15 cellular contexts compared by ENCODE assay signal in genomic region chr2:177606636-177607035, GRCh38.
DNase-seq lines count a peak whose midpoint lies in the region; ATAC-seq and TF ChIP-seq lines count a peak whose summit lies in the region.
"Had no signal": no experiment of that assay in that cellular context is flagged by ENCODE, and none has a peak within 500 bp of the region (broad histone marks: within the 10 kb centered on the region; RNA-seq: fewer than 3 reads in every experiment).

No MANE protein-coding gene starts in this region.

- H3K27ac Mint-ChIP-seq in activated CD4-positive, alpha-beta memory T cell treated with anti-CD3 and anti-CD28 coated beads, Interleukin-2, amount 10 ng/mL, durations not matched to agents 7 days and 5 days: no peak overlapping the region
- no peak overlapping the region for H3K27ac Mint-ChIP-seq in CD4-positive, alpha-beta T cell
- H3K27ac Mint-ChIP-seq: CD4-positive, CD25-positive, alpha-beta regulatory T cell; naive thymus-derived CD4-positive, alpha-beta T cell had no signal

- no peak overlapping the region for H3K4me2 ChIP-seq in neuronal stem cell (ENCODE audit: insufficient read depth, low read length, poor library complexity, severe bottlenecking)

- H3K4ac ChIP-seq in neuronal stem cell (ENCODE audit: low read length): no peak overlapping the region

- H3K27ac ChIP-seq in neuronal stem cell (replicated peaks; ENCODE audit: low read length): no peak overlapping the region
- no peak overlapping the region for H3K27ac ChIP-seq in CD4-positive, alpha-beta T cell (ENCODE audit: low read depth, low read length)
- H3K27ac ChIP-seq: body of pancreas, heart right ventricle, left lung had no signal

- CTCF ChIA-PET in activated CD4-positive, alpha-beta memory T cell treated with anti-CD3 and anti-CD28 coated beads, Interleukin-2, amount 10 ng/mL, durations not matched to agents 7 days and 5 days (lab: Charles Lee): interaction anchor here (1.2 kb wide), 1 partner anchor 10 kb away, joined by 4 read pairs; no protein-coding TSS in a partner anchor
- CTCF ChIA-PET in CD4-positive, alpha-beta T cell (lab: Charles Lee): no interaction called here

- no peaks in the 10 kb centered on the region for H3K79me1 ChIP-seq in neuronal stem cell (ENCODE audit: low read depth, low read length)

- intact Hi-C loops in CD4-positive, alpha-beta T cell (cut with DNase I, micrococcal nuclease): loop anchor here in 1 of 2 experiments (10.0 kb wide), 1 partner anchor 272 kb away; no protein-coding TSS in a partner anchor

- no peak for ATAC-seq in CD4-positive, alpha-beta T cell (ENCODE audit: poor library complexity)
- ATAC-seq: body of pancreas; heart right ventricle; left lung; naive thymus-derived CD4-positive, alpha-beta T cell had no signal

- H3K27me3 Mint-ChIP-seq in activated CD4-positive, alpha-beta memory T cell treated with anti-CD3 and anti-CD28 coated beads, Interleukin-2, amount 10 ng/mL, durations not matched to agents 7 days and 5 days: peaks cover 3% of the 10 kb centered on the region
- peaks cover 11% of the 10 kb centered on the region for H3K27me3 Mint-ChIP-seq in CD4-positive, alpha-beta T cell

- no peak overlapping the region for H3K4me3 Mint-ChIP-seq in activated CD4-positive, alpha-beta memory T cell treated with anti-CD3 and anti-CD28 coated beads, Interleukin-2, amount 10 ng/mL, durations not matched to agents 7 days and 5 days
- H3K4me3 Mint-ChIP-seq in CD4-positive, alpha-beta T cell: no peak overlapping the region
- H3K4me3 Mint-ChIP-seq: CD4-positive, CD25-positive, alpha-beta regulatory T cell; naive thymus-derived CD4-positive, alpha-beta T cell had no signal

- no peak overlapping the region for H2BK15ac ChIP-seq in neuronal stem cell (ENCODE audit: low read length)

- peaks cover 7% of the 10 kb centered on the region for H3K36me3 Mint-ChIP-seq in activated CD4-positive, alpha-beta memory T cell treated with anti-CD3 and anti-CD28 coated beads, Interleukin-2, amount 10 ng/mL, durations not matched to agents 7 days and 5 days (ENCODE audit: low read depth)
- H3K36me3 Mint-ChIP-seq in CD4-positive, alpha-beta T cell (ENCODE audit: low read depth): no peaks in the 10 kb centered on the region

- H4K91ac ChIP-seq in neuronal stem cell (ENCODE audit: low read depth, low read length, poor library complexity): no peak overlapping the region

- peak overlapping the region; percentile 5; the same call in 1 of the 2 replicates for H3K4me3 ChIP-seq in GM06990 (replicated peaks; ENCODE audit: low read depth, low read length)
- no peak overlapping the region for H3K4me3 ChIP-seq in neuronal stem cell (ENCODE audit: low read length in 2 of 2)
- H3K4me3 ChIP-seq: body of pancreas, heart right ventricle, left lung had no signal

- H3K9me3 Mint-ChIP-seq in activated CD4-positive, alpha-beta memory T cell treated with anti-CD3 and anti-CD28 coated beads, Interleukin-2, amount 10 ng/mL, durations not matched to agents 7 days and 5 days: peaks cover 15% of the 10 kb centered on the region
- no peaks in the 10 kb centered on the region for H3K9me3 Mint-ChIP-seq in CD4-positive, alpha-beta T cell

- H2AK5ac ChIP-seq in neuronal stem cell (ENCODE audit: low read depth, low read length): no peak overlapping the region

- H4K8ac ChIP-seq in neuronal stem cell (ENCODE audit: low read depth, low read length): no peak overlapping the region

- no peak overlapping the region for H3K23ac ChIP-seq in neuronal stem cell (ENCODE audit: low read depth, low read length, poor library complexity)

- WGBS in neuronal stem cell (ENCODE audit: extremely low coverage in 2 of 2, insufficient read length in 2 of 2, insufficient replicate concordance in 1 of 2), 2 donors: no CpG with 5 or more reads among the region's 7 CpGs

- H2BK5ac ChIP-seq in neuronal stem cell (ENCODE audit: low read length): no peak overlapping the region

- H3K36me3 ChIP-seq in GM06990 (ENCODE audit: control insufficient read depth, insufficient read depth, low read length) (no peaks in the 10 kb centered on the region), neuronal stem cell (replicated peaks in 1 of 2; ENCODE audit: control insufficient read depth in 2 of 2, insufficient read depth in 2 of 2, low read length in 2 of 2) (no peaks in the 10 kb centered on the region)
- H3K36me3 ChIP-seq: heart right ventricle, left lung had no signal

- no peaks in the 10 kb centered on the region for H3K27me3 ChIP-seq in GM06990 (replicated peaks; ENCODE audit: control insufficient read depth, insufficient read depth, low read length)
- H3K27me3 ChIP-seq in neuronal stem cell (ENCODE audit: control insufficient read depth in 3 of 3, insufficient read depth in 3 of 3, low read depth in 1 of 3, low read length in 3 of 3): no peaks in the 10 kb centered on the region
- no peaks in the 10 kb centered on the region for H3K27me3 ChIP-seq in CD4-positive, alpha-beta T cell (ENCODE audit: control insufficient read depth, insufficient read depth, low read length)
- H3K27me3 ChIP-seq: body of pancreas, heart right ventricle, left lung had no signal

- H3K4me1 Mint-ChIP-seq in activated CD4-positive, alpha-beta memory T cell treated with anti-CD3 and anti-CD28 coated beads, Interleukin-2, amount 10 ng/mL, durations not matched to agents 7 days and 5 days: no peaks in the 10 kb centered on the region
- H3K4me1 Mint-ChIP-seq in CD4-positive, alpha-beta T cell (ENCODE audit: low read depth): no peaks in the 10 kb centered on the region
- H3K4me1 Mint-ChIP-seq: CD4-positive, CD25-positive, alpha-beta regulatory T cell; naive thymus-derived CD4-positive, alpha-beta T cell had no signal

- no peak overlapping the region for H2BK12ac ChIP-seq in neuronal stem cell (ENCODE audit: low read length)

- no peak overlapping the region for H3K18ac ChIP-seq in neuronal stem cell (ENCODE audit: low read length)

- POLR2A ChIA-PET in activated CD4-positive, alpha-beta memory T cell treated with anti-CD3 and anti-CD28 coated beads, Interleukin-2, amount 10 ng/mL, durations not matched to agents 7 days and 5 days (lab: Charles Lee): no interaction called here
- POLR2A ChIA-PET in CD4-positive, alpha-beta T cell (lab: Charles Lee): no interaction called here

- no peak for TF ChIP-seq CTCF in GM06990 (IDR thresholded peaks at IDR 0.05; ENCODE audit: insufficient read depth, low read length, poor library complexity, severe bottlenecking)
- TF ChIP-seq CTCF in CD4-positive, alpha-beta T cell (IDR thresholded peaks at IDR 0.05): no peak

- peak overlapping the region; percentile 84 for H2AFZ ChIP-seq in neuronal stem cell (ENCODE audit: low read length)

- H3K9ac ChIP-seq in neuronal stem cell (ENCODE audit: low read depth, low read length, poor library complexity): no peak overlapping the region

- peaks cover 0 to 4% of the 10 kb centered on the region in 2 donors for H3K9me3 ChIP-seq in neuronal stem cell (replicated peaks in 1 of 2; ENCODE audit: control insufficient read depth in 2 of 2, insufficient read depth in 1 of 2, low read depth in 1 of 2, low read length in 2 of 2)
- H3K9me3 ChIP-seq in CD4-positive, alpha-beta T cell (ENCODE audit: control insufficient read depth, low read length): no peaks in the 10 kb centered on the region
- H3K9me3 ChIP-seq: body of pancreas, left lung had no signal

- DNase-seq in GM06990 (ENCODE audit: extremely low read depth, insufficient read length) (no peak), NCI-H2171 (lab: John Stamatoyannopoulos, UW) (peak; percentile 55), cerebellar cortex (ENCODE audit: low spot score) (peak; percentile 87), neuronal stem cell (ENCODE audit: low spot score) (no peak), RPMI8226 (no peak)
- no peak for DNase-seq in activated CD4-positive, alpha-beta memory T cell treated with anti-CD3 and anti-CD28 coated beads, Interleukin-2, amount 10 ng/mL, durations not matched to agents 7 days and 5 days
- DNase-seq in CD4-positive, alpha-beta T cell: no peak
- DNase-seq in activated CD4-positive, alpha-beta T cell treated with anti-CD3 and anti-CD28 coated beads, Interleukin-2, amount 50 U/mL, for 48 hours: no peak
- DNase-seq: activated effector memory CD4-positive, alpha-beta T cell treated with Interleukin-2 at 50 U/mL for 16 hours; body of pancreas; CD4-positive, CD25-positive, alpha-beta regulatory T cell; heart right ventricle; left lung; naive thymus-derived CD4-positive, alpha-beta T cell; NCI-H2227 treated with DMSO at 0.1 percent for 48 hours had no signal

- H3K4me1 ChIP-seq in neuronal stem cell (ENCODE audit: control insufficient read depth in 2 of 2, insufficient read depth in 1 of 2, low read depth in 1 of 2, low read length in 2 of 2): peaks cover 0 to 2% of the 10 kb centered on the region in 2 donors
- H3K4me1 ChIP-seq: body of pancreas, left lung had no signal

- H2BK120ac ChIP-seq in neuronal stem cell (ENCODE audit: low read depth, low read length): no peak overlapping the region

- no peak overlapping the region for H3K14ac ChIP-seq in neuronal stem cell (ENCODE audit: low read length)

Comparison
In these comparisons a context has a peak if more than half of its experiments do, and no peak if none do; other contexts are left out.
1. DNase-seq: peak in NCI-H2171 (single experiment) and cerebellar cortex (single experiment); none in GM06990 (single experiment), neuronal stem cell (single experiment), activated CD4-positive, alpha-beta memory T cell treated with anti-CD3 and anti-CD28 coated beads, Interleukin-2, amount 10 ng/mL, durations not matched to agents 7 days and 5 days (single experiment), CD4-positive, alpha-beta T cell (0 of 10), activated CD4-positive, alpha-beta T cell treated with anti-CD3 and anti-CD28 coated beads, Interleukin-2, amount 50 U/mL, for 48 hours (0 of 2) and RPMI8226 (single experiment).